1 cellular context compared by ENCODE assay signal in the genomic region with DNA sequence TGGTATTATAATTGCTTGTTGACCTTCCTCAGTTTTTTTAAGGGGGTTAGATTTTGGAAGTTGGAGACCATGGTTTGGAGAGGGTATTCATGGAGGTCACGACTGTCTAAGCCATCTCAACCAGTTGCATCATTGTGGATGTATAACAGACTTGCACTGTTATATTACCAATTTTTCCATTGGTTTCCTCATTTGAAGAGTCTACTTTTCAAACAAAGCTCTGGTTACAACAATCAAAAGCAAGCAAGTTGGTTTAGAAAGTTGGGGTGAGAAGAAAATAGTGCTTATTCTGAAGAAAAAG.
TF ChIP-seq lines count a peak whose summit lies in the region.

No MANE protein-coding gene starts in this region.

TF ChIP-seq in K562, 482 proteins besides CTCF, POLR2A, EP300 and RAD21 (continued from another document):
- no peak for TF ChIP-seq CEBPG (CRISPR knock-in tag; IDR thresholded peaks at IDR 0.05)
- TF ChIP-seq CEBPG (tag; conservative IDR thresholded peaks at IDR 0.05 in 1 of 2, IDR thresholded peaks at IDR 0.05 in 1 of 2): peak in 1 of 2 experiments; percentile 31; a peak in 2 of 4 replicates
